ENCODE assay signal across 1 cellular context in genomic region chr5:96434201-96434645, GRCh38.
TF ChIP-seq lines count a peak whose summit lies in the region.

No MANE protein-coding gene starts in this region.

TF ChIP-seq in WTC11, 78 proteins besides CTCF, POLR2A, EP300 and RAD21 (continued from another document and continues in another):
- TF ChIP-seq, protein P1, sequence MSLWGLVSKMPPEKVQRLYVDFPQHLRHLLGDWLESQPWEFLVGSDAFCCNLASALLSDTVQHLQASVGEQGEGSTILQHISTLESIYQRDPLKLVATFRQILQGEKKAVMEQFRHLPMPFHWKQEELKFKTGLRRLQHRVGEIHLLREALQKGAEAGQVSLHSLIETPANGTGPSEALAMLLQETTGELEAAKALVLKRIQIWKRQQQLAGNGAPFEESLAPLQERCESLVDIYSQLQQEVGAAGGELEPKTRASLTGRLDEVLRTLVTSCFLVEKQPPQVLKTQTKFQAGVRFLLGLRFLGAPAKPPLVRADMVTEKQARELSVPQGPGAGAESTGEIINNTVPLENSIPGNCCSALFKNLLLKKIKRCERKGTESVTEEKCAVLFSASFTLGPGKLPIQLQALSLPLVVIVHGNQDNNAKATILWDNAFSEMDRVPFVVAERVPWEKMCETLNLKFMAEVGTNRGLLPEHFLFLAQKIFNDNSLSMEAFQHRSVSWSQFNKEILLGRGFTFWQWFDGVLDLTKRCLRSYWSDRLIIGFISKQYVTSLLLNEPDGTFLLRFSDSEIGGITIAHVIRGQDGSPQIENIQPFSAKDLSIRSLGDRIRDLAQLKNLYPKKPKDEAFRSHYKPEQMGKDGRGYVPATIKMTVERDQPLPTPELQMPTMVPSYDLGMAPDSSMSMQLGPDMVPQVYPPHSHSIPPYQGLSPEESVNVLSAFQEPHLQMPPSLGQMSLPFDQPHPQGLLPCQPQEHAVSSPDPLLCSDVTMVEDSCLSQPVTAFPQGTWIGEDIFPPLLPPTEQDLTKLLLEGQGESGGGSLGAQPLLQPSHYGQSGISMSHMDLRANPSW (CRISPR knock-in tag; conservative IDR thresholded peaks at IDR 0.05; ENCODE audit: low read depth) = 0 out of 2 replicates have a peak, but pooled peaks have one; percentile 34
- TF ChIP-seq IRF2 (CRISPR knock-in tag; IDR thresholded peaks at IDR 0.05; ENCODE audit: borderline replicate concordance, low read depth) = no peak
- TF ChIP-seq ZNF263 (CRISPR knock-in tag; IDR thresholded peaks at IDR 0.05; ENCODE audit: low read depth) = no peak
- TF ChIP-seq, protein P2, sequence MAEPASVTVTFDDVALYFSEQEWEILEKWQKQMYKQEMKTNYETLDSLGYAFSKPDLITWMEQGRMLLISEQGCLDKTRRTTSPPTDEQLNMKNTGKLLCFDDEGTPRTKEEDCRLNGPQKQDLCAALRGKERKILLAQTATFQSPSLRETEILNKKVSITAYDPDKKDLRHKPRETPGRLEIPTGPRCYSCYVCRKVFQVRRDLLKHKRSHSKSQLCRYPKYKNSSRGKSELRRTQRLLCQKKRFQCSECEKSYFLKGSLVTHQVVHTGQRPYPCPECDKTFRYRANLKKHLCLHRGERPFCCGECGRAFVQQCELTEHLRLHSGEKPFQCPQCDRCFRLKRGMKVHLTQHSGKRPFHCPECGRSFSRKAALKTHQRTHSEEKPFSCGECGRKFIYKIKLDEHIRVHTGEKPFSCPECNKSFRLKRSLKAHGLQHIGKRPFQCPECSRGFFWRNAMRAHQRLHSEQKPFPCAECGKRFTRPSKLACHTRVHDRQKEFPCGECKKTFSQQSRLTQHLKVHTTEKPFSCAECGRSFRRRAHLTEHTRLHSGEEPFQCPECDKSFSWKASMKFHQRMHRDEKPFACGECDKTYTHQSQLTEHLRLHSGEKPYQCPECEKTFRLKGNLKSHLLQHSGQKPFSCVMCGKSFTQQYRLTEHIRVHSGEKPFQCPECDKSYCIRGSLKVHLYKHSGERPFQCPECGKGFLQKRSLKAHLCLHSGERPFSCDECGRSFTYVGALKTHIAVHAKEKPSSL (CRISPR knock-in tag; conservative IDR thresholded peaks at IDR 0.05) = no peak
- TF ChIP-seq SOX15 (CRISPR knock-in tag; IDR thresholded peaks at IDR 0.05) = no peak
- TF ChIP-seq RELA (CRISPR knock-in tag; IDR thresholded peaks at IDR 0.05; ENCODE audit: borderline replicate concordance) = no peak
- peak; percentile 92 for TF ChIP-seq TEAD1 (CRISPR knock-in tag; IDR thresholded peaks at IDR 0.05)
- no peak for TF ChIP-seq NFATC4 (CRISPR knock-in tag; IDR thresholded peaks at IDR 0.05)
- TF ChIP-seq, protein P3, sequence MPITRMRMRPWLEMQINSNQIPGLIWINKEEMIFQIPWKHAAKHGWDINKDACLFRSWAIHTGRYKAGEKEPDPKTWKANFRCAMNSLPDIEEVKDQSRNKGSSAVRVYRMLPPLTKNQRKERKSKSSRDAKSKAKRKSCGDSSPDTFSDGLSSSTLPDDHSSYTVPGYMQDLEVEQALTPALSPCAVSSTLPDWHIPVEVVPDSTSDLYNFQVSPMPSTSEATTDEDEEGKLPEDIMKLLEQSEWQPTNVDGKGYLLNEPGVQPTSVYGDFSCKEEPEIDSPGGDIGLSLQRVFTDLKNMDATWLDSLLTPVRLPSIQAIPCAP (CRISPR knock-in tag; IDR thresholded peaks at IDR 0.05) = no peak
- TF ChIP-seq SP1 (CRISPR knock-in tag; conservative IDR thresholded peaks at IDR 0.05) = peak; percentile 54; the same call in 1 of the 2 replicates
- no peak for TF ChIP-seq GRHL2 (CRISPR knock-in tag; IDR thresholded peaks at IDR 0.05; ENCODE audit: insufficient replicate concordance, severe bottlenecking)
- peak; percentile 89 for TF ChIP-seq SMAD4 (CRISPR knock-in tag; IDR thresholded peaks at IDR 0.05)
- TF ChIP-seq ZNF232 (CRISPR knock-in tag; IDR thresholded peaks at IDR 0.05) = peak; percentile 84
- no peak for TF ChIP-seq NR2C2 (CRISPR knock-in tag; IDR thresholded peaks at IDR 0.05)
- TF ChIP-seq, protein P4, sequence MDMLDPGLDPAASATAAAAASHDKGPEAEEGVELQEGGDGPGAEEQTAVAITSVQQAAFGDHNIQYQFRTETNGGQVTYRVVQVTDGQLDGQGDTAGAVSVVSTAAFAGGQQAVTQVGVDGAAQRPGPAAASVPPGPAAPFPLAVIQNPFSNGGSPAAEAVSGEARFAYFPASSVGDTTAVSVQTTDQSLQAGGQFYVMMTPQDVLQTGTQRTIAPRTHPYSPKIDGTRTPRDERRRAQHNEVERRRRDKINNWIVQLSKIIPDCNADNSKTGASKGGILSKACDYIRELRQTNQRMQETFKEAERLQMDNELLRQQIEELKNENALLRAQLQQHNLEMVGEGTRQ (CRISPR knock-in tag; IDR thresholded peaks at IDR 0.05) = 0 out of 2 replicates have a peak, but pooled peaks have one; percentile 9
- TF ChIP-seq EMX1 (CRISPR knock-in tag; IDR thresholded peaks at IDR 0.05) = no peak
- peak; percentile 71; the same call in 1 of the 2 replicates for TF ChIP-seq TEAD4 (CRISPR knock-in tag; IDR thresholded peaks at IDR 0.05)
- peak; percentile 81; the same call in 1 of the 2 replicates for TF ChIP-seq ZBTB43 (CRISPR knock-in tag; IDR thresholded peaks at IDR 0.05)
- no peak for TF ChIP-seq ZNF416 (CRISPR knock-in tag; IDR thresholded peaks at IDR 0.05)
- TF ChIP-seq ATF6 (CRISPR knock-in tag; IDR thresholded peaks at IDR 0.05) = no peak
- 0 out of 2 replicates have a peak, but pooled peaks have one; percentile 53 for TF ChIP-seq ZNF423 (CRISPR knock-in tag; IDR thresholded peaks at IDR 0.05)
- TF ChIP-seq GTF2I (CRISPR knock-in tag; conservative IDR thresholded peaks at IDR 0.05) = no peak
- peak; percentile 76; the same call in 1 of the 2 replicates for TF ChIP-seq ZSCAN18 (CRISPR knock-in tag; IDR thresholded peaks at IDR 0.05)
- TF ChIP-seq, protein P5, sequence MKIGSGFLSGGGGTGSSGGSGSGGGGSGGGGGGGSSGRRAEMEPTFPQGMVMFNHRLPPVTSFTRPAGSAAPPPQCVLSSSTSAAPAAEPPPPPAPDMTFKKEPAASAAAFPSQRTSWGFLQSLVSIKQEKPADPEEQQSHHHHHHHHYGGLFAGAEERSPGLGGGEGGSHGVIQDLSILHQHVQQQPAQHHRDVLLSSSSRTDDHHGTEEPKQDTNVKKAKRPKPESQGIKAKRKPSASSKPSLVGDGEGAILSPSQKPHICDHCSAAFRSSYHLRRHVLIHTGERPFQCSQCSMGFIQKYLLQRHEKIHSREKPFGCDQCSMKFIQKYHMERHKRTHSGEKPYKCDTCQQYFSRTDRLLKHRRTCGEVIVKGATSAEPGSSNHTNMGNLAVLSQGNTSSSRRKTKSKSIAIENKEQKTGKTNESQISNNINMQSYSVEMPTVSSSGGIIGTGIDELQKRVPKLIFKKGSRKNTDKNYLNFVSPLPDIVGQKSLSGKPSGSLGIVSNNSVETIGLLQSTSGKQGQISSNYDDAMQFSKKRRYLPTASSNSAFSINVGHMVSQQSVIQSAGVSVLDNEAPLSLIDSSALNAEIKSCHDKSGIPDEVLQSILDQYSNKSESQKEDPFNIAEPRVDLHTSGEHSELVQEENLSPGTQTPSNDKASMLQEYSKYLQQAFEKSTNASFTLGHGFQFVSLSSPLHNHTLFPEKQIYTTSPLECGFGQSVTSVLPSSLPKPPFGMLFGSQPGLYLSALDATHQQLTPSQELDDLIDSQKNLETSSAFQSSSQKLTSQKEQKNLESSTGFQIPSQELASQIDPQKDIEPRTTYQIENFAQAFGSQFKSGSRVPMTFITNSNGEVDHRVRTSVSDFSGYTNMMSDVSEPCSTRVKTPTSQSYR (CRISPR knock-in tag; IDR thresholded peaks at IDR 0.05) = peak; percentile 63; the same call in 1 of the 2 replicates
- TF ChIP-seq FOXJ3 (CRISPR knock-in tag; IDR thresholded peaks at IDR 0.05; ENCODE audit: borderline replicate concordance) = no peak
- TF ChIP-seq RORB (CRISPR knock-in tag; IDR thresholded peaks at IDR 0.05) = no peak
- TF ChIP-seq ZNF317 (CRISPR knock-in tag; IDR thresholded peaks at IDR 0.05; ENCODE audit: borderline replicate concordance, low read depth) = peak; percentile 46; the same call in 1 of the 2 replicates
- peak; percentile 76; the same call in 1 of the 2 replicates for TF ChIP-seq ZBTB21 (CRISPR knock-in tag; IDR thresholded peaks at IDR 0.05; ENCODE audit: borderline replicate concordance)
- TF ChIP-seq, protein P6, sequence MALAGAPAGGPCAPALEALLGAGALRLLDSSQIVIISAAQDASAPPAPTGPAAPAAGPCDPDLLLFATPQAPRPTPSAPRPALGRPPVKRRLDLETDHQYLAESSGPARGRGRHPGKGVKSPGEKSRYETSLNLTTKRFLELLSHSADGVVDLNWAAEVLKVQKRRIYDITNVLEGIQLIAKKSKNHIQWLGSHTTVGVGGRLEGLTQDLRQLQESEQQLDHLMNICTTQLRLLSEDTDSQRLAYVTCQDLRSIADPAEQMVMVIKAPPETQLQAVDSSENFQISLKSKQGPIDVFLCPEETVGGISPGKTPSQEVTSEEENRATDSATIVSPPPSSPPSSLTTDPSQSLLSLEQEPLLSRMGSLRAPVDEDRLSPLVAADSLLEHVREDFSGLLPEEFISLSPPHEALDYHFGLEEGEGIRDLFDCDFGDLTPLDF (CRISPR knock-in tag; IDR thresholded peaks at IDR 0.05) = peak; percentile 56; the same call in 1 of the 2 replicates
- 0 out of 2 replicates have a peak, but pooled peaks have one; percentile 84 for TF ChIP-seq AFF4 (CRISPR knock-in tag; IDR thresholded peaks at IDR 0.05; ENCODE audit: borderline replicate concordance)
- TF ChIP-seq, protein P7, sequence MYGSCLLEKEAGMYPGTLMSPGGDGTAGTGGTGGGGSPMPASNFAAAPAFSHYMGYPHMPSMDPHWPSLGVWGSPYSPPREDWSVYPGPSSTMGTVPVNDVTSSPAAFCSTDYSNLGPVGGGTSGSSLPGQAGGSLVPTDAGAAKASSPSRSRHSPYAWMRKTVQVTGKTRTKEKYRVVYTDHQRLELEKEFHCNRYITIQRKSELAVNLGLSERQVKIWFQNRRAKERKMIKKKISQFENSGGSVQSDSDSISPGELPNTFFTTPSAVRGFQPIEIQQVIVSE (CRISPR knock-in tag; IDR thresholded peaks at IDR 0.05; ENCODE audit: borderline replicate concordance) = no peak
- peak; percentile 83 for TF ChIP-seq NFE2L1 (CRISPR knock-in tag; IDR thresholded peaks at IDR 0.05)
- TF ChIP-seq ATF2 (CRISPR knock-in tag; IDR thresholded peaks at IDR 0.05; ENCODE audit: borderline replicate concordance, low read depth) = peak; percentile 38; the same call in 1 of the 2 replicates
